In the genomic region with DNA sequence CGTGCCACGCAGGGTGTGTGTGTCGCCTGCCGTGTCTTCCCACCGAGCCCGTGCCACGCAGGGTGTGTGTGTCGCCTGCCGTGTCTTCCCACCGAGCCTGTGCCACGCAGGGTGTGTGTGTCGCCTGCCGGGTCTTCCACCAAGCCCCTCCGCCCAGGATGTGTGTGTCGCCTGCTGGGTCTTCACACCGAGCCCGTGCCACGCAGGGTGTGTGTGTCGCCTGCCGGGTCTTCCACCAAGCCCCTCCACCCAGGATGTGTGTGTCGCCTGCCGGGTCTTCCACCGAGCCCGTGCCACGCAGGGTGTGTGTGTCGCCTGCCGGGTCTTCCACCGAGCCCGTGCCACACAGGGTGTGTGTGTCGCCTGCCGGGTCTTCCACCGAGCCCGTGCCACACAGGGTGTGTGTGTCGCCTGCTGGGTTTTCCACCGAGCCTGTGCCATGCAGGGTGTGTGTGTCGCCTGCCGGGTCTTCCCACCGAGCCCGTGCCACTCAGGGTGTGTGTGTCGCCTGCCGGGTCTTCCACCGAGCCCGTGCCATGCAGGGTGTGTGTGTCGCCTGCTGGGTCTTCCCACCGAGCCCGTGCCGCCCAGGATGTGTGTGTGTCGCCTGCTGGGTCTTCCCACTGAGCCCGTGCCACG, we compare ENCODE assay signal across 8 cellular contexts.
A peak's percentile ranks its signal among the peaks of the same experiment; 100 is the strongest.
DNase-seq lines count a peak whose midpoint lies in the region; ATAC-seq and TF ChIP-seq lines count a peak whose summit lies in the region.
"Not testable (repeated sequence)": the region's sequence is repeated elsewhere in the genome, so short reads cannot be mapped to it uniquely, and the experiment has no call there.

No MANE protein-coding gene starts in this region.

- H3K27me3 Mint-ChIP-seq in CD14-positive monocyte (ENCODE audit: low read depth in 3 of 3); H9 (ENCODE audit: low read depth); WTC11 (ENCODE audit: low read depth); activated T-cell treated with anti-CD3 and anti-CD28 coated beads, Interleukin-2, amount 50 U/mL, for 4 hours (ENCODE audit: low read depth); activated naive CD8-positive, alpha-beta T cell treated with anti-CD3 and anti-CD28 coated beads, Interleukin-2, amount 10 ng/mL, durations not matched to agents 7 days and 5 days; stimulated activated naive B cell treated with anti-CD40 and anti-IgM and Interleukin-4, amounts not matched to agents 10 μg/mL and 1 μg/mL and 100 μg/mL, for 72 hours: not testable (repeated sequence)

- not testable (repeated sequence) for H3K4me2 ChIP-seq in H9 (ENCODE audit: insufficient read depth, insufficient read length, low read length)

- not testable (repeated sequence) for H4K5ac ChIP-seq in H9 (ENCODE audit: insufficient read length, low read depth, low read length)

- not testable (repeated sequence) for H3K4me3 Mint-ChIP-seq in CD14-positive monocyte, H9, WTC11
- peak overlapping the region; percentile 71 for H3K4me3 Mint-ChIP-seq in activated T-cell treated with anti-CD3 and anti-CD28 coated beads, Interleukin-2, amount 50 U/mL, for 4 hours
- peak overlapping the region; percentile 82 for H3K4me3 Mint-ChIP-seq in activated naive CD8-positive, alpha-beta T cell treated with anti-CD3 and anti-CD28 coated beads, Interleukin-2, amount 10 ng/mL, durations not matched to agents 7 days and 5 days
- peak overlapping the region; percentile 75 to 78 for H3K4me3 Mint-ChIP-seq in stimulated activated naive B cell treated with anti-CD40 and anti-IgM and Interleukin-4, amounts not matched to agents 10 μg/mL and 1 μg/mL and 100 μg/mL, for 72 hours

- not testable (repeated sequence) for H3K27me3 ChIP-seq in H9 (ENCODE audit: insufficient read depth, low read length)

- not testable (repeated sequence) for H2AFZ ChIP-seq in H9 (ENCODE audit: low read length)

- H2BK20ac ChIP-seq in H9 (ENCODE audit: low read depth, low read length, poor library complexity, severe bottlenecking) = not testable (repeated sequence)

- not testable (repeated sequence) for H3K23me2 ChIP-seq in H9 (ENCODE audit: insufficient read length, low read depth, low read length, poor library complexity, severe bottlenecking)

- not testable (repeated sequence) for H4K91ac ChIP-seq in H9 (ENCODE audit: insufficient read length, low read depth, low read length)

- not testable (repeated sequence) for H3K9ac ChIP-seq in H9 (ENCODE audit: extremely low read depth, insufficient read length, low read length)

- H3K14ac ChIP-seq in H9 (ENCODE audit: insufficient read depth, low read length) = not testable (repeated sequence)

- not testable (repeated sequence) for H3K9me3 ChIP-seq in H9 (ENCODE audit: control insufficient read depth, low read depth, low read length)

- H3K36me3 Mint-ChIP-seq in CD14-positive monocyte (peaks cover 28 to 30% of the 10 kb centered on the region in 2 donors), H9 (ENCODE audit: insufficient read depth in 1 of 3, low read depth in 3 of 3) (peaks cover 14 to 26% (median 26%) of the 10 kb centered on the region in 3 experiments; a peak in 6 of 7 replicates), WTC11 (peaks cover 12% of the 10 kb centered on the region)
- peaks cover 31% of the 10 kb centered on the region for H3K36me3 Mint-ChIP-seq in activated T-cell treated with anti-CD3 and anti-CD28 coated beads, Interleukin-2, amount 50 U/mL, for 4 hours (ENCODE audit: insufficient read depth)
- peaks cover 30% of the 10 kb centered on the region for H3K36me3 Mint-ChIP-seq in activated naive CD8-positive, alpha-beta T cell treated with anti-CD3 and anti-CD28 coated beads, Interleukin-2, amount 10 ng/mL, durations not matched to agents 7 days and 5 days
- H3K36me3 Mint-ChIP-seq in stimulated activated naive B cell treated with anti-CD40 and anti-IgM and Interleukin-4, amounts not matched to agents 10 μg/mL and 1 μg/mL and 100 μg/mL, for 72 hours = peaks cover 44 to 62% of the 10 kb centered on the region in 2 donors

- not testable (repeated sequence) for H3K79me2 ChIP-seq in H9 (ENCODE audit: insufficient read depth, low read length)

- not testable (repeated sequence) for ATAC-seq in WTC11; activated T-cell treated with anti-CD3 and anti-CD28 coated beads, Interleukin-2, amount 50 U/mL, for 4 hours; activated naive CD8-positive, alpha-beta T cell treated with anti-CD3 and anti-CD28 coated beads, Interleukin-2, amount 10 ng/mL, durations not matched to agents 7 days and 5 days (ENCODE audit: low read depth); Right ventricle myocardium inferior; stimulated activated naive B cell treated with anti-CD40 and anti-IgM and Interleukin-4, amounts not matched to agents 10 μg/mL and 1 μg/mL and 100 μg/mL, for 72 hours (replicated peaks)

- not testable (repeated sequence) for H3K9me3 Mint-ChIP-seq in CD14-positive monocyte; H9; WTC11; activated T-cell treated with anti-CD3 and anti-CD28 coated beads, Interleukin-2, amount 50 U/mL, for 4 hours; activated naive CD8-positive, alpha-beta T cell treated with anti-CD3 and anti-CD28 coated beads, Interleukin-2, amount 10 ng/mL, durations not matched to agents 7 days and 5 days; stimulated activated naive B cell treated with anti-CD40 and anti-IgM and Interleukin-4, amounts not matched to agents 10 μg/mL and 1 μg/mL and 100 μg/mL, for 72 hours

- not testable (repeated sequence) for H2BK120ac ChIP-seq in H9 (ENCODE audit: low read depth, low read length, poor library complexity, severe bottlenecking)

- no CpG with 5 or more reads among the region's 50 CpGs for WGBS in H9 (ENCODE audit: extremely low coverage, insufficient read length, low lambda C conversion rate)

- H3K4ac ChIP-seq in H9 (ENCODE audit: low read depth, low read length) = not testable (repeated sequence)

- CTCF ChIA-PET in WTC11 (lab: Charles Lee) = interaction anchor here (1.3 to 1.5 kb wide), 2 partner anchors 10 to 23 kb away, joined by 5 to 7 read pairs; no protein-coding TSS in a partner anchor

- not testable (repeated sequence) for TF ChIP-seq CTCF in CD14-positive monocyte (IDR thresholded peaks at IDR 0.05); H9 (conservative IDR thresholded peaks at IDR 0.05); WTC11 (IDR thresholded peaks at IDR 0.05)

- not testable (repeated sequence) for H3K23ac ChIP-seq in H9 (ENCODE audit: insufficient read length, low read depth, low read length)

- H2BK5ac ChIP-seq in H9 (ENCODE audit: insufficient read length, low read length) = not testable (repeated sequence)

- not testable (repeated sequence) for H2BK15ac ChIP-seq in H9 (ENCODE audit: low read depth, low read length)

- H2BK12ac ChIP-seq in H9 (ENCODE audit: insufficient read length, low read depth, low read length) = not testable (repeated sequence)

- POLR2A ChIA-PET in WTC11 (lab: Charles Lee) = not testable (repeated sequence)
- POLR2A ChIA-PET in activated naive CD8-positive, alpha-beta T cell treated with anti-CD3 and anti-CD28 coated beads, Interleukin-2, amount 10 ng/mL, durations not matched to agents 7 days and 5 days (lab: Charles Lee) = interaction anchor here (0.9 to 1.8 kb wide), 11 partner anchors 10 to 422 kb away, joined by 3 to 19 read pairs (median 7); no protein-coding TSS in a partner anchor

- not testable (repeated sequence) for H3T11ph ChIP-seq in H9 (ENCODE audit: low read length)

- H3K4me1 ChIP-seq in H9 (ENCODE audit: insufficient read depth, low read length) = not testable (repeated sequence)

- H4K8ac ChIP-seq in H9 (replicated peaks; ENCODE audit: insufficient read length, low read depth, low read length) = not testable (repeated sequence)

- H3K18ac ChIP-seq in H9 (ENCODE audit: insufficient read length, low read depth, low read length) = not testable (repeated sequence)

- H3K79me1 ChIP-seq in H9 (ENCODE audit: insufficient read depth, low read depth, low read length, poor library complexity, severe bottlenecking) = not testable (repeated sequence)

- H4K20me1 ChIP-seq in H9 (ENCODE audit: control insufficient read depth, insufficient read depth, insufficient read length) = not testable (repeated sequence)

- not testable (repeated sequence) for H3K27ac ChIP-seq in H9 (ENCODE audit: insufficient read length, low read depth, low read length)

- H2AK5ac ChIP-seq in H9 (ENCODE audit: insufficient read length, low read length) = not testable (repeated sequence)

- H3K27ac Mint-ChIP-seq in CD14-positive monocyte = peak overlapping the region in 1 of 7 donors; percentile 48
- peak overlapping the region in 2 of 3 experiments; percentile 38 to 67; a peak in 2 of 7 replicates for H3K27ac Mint-ChIP-seq in H9
- peak overlapping the region; percentile 45; the same call in 1 of the 2 replicates for H3K27ac Mint-ChIP-seq in WTC11
- H3K27ac Mint-ChIP-seq in activated naive CD8-positive, alpha-beta T cell treated with anti-CD3 and anti-CD28 coated beads, Interleukin-2, amount 10 ng/mL, durations not matched to agents 7 days and 5 days = peak overlapping the region; percentile 99
- H3K27ac Mint-ChIP-seq in stimulated activated naive B cell treated with anti-CD40 and anti-IgM and Interleukin-4, amounts not matched to agents 10 μg/mL and 1 μg/mL and 100 μg/mL, for 72 hours = peak overlapping the region; percentile 92

- intact Hi-C loops in CD14-positive monocyte (cut with micrococcal nuclease); Right ventricle myocardium inferior (cut with DNase I): not testable (repeated sequence)

- H3K4me1 Mint-ChIP-seq in CD14-positive monocyte (peaks cover 43% of the 10 kb centered on the region), H9 (peaks cover 49 to 67% of the 10 kb centered on the region in 2 experiments), WTC11 (peaks cover 34% of the 10 kb centered on the region)
- H3K4me1 Mint-ChIP-seq in activated T-cell treated with anti-CD3 and anti-CD28 coated beads, Interleukin-2, amount 50 U/mL, for 4 hours (ENCODE audit: low read depth) = peaks cover 54% of the 10 kb centered on the region
- peaks cover 49% of the 10 kb centered on the region for H3K4me1 Mint-ChIP-seq in activated naive CD8-positive, alpha-beta T cell treated with anti-CD3 and anti-CD28 coated beads, Interleukin-2, amount 10 ng/mL, durations not matched to agents 7 days and 5 days
- H3K4me1 Mint-ChIP-seq in stimulated activated naive B cell treated with anti-CD40 and anti-IgM and Interleukin-4, amounts not matched to agents 10 μg/mL and 1 μg/mL and 100 μg/mL, for 72 hours = peaks cover 39 to 53% of the 10 kb centered on the region in 2 donors

- DNase-seq in CD14-positive monocyte (ENCODE audit: low spot score) = peak; percentile 13
- not testable (repeated sequence) for DNase-seq in H9; WTC11 (ENCODE audit: low spot score); activated T-cell treated with anti-CD3 and anti-CD28 coated beads, Interleukin-2, amount 50 U/mL, for 4 hours; activated naive CD8-positive, alpha-beta T cell treated with anti-CD3 and anti-CD28 coated beads, Interleukin-2, amount 10 ng/mL, durations not matched to agents 7 days and 5 days; stimulated activated naive B cell treated with anti-CD40 and anti-IgM and Interleukin-4, amounts not matched to agents 10 μg/mL and 1 μg/mL and 100 μg/mL, for 72 hours
- DNase-seq in Right ventricle myocardium inferior (ENCODE audit: missing footprints) = peak; percentile 45
- DNase-seq in mesenteric fat pad (ENCODE audit: low spot score) = peak; percentile 35

- H3K56ac ChIP-seq in H9 (ENCODE audit: insufficient read length, low read depth, low read length) = not testable (repeated sequence)
